11 cellular contexts compared by ENCODE assay signal in the genomic region with DNA sequence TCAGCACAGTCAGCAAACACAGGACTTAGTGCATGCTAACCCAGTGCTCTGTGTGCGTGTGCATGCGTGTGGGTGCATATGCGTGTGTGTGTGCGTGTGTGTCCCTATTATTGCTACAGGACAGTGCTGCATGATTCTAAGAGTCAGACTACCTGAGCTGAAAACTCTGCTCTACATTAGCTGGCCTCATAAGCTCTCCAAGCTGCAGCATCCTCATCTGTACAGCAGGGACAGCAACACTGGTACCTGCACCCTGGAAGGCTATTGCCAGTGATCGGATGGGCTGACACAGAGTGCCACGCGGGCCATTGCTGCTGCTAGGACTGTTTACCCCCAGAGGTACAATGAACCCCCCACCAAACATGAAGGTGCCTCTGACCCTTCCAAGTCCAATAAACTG. TPM values are rescaled to one million over a fixed set of nuclear protein-coding genes. Genes with fewer than 3 reads are reported as not detected.
DNase-seq lines count a peak whose midpoint lies in the region; ATAC-seq and TF ChIP-seq lines count a peak whose summit lies in the region.
"Had no signal": no experiment of that assay in that cellular context is flagged by ENCODE, and none has a peak within 500 bp of the region (broad histone marks: within the 10 kb centered on the region; RNA-seq: fewer than 3 reads in every experiment).

No MANE protein-coding gene starts in this region.

- H3F3A ChIP-seq in GM23338 (replicated peaks; ENCODE audit: low read depth): peaks cover 8% of the 10 kb centered on the region; the same call in 1 of the 2 replicates

- peak overlapping the region; percentile 79; the same call in 1 of the 2 replicates for H3K27ac Mint-ChIP-seq in GM23338
- H3K27ac Mint-ChIP-seq: CD4-positive, alpha-beta T cell; stimulated activated naive CD8-positive, alpha-beta T cell treated with anti-CD3 and anti-CD28 coated beads, Interleukin-15, Interleukin-2, amounts not matched to agents 100 ng/mL and 50 ng/mL, for 24 hours had no signal

- POLR2A ChIA-PET in AG04449 (lab: Yijun Ruan, JAX): interaction anchor here (1.6 kb wide), 1 partner anchor 57 kb away, joined by 4 read pairs; no protein-coding TSS in a partner anchor

- no peak for TF ChIP-seq EP300 in stomach (IDR thresholded peaks at IDR 0.05)

- DNase-seq in AG04449 (ENCODE audit: low read depth, low spot score) (no peak), GM23338 (ENCODE audit: low spot score) (peak; percentile 48), astrocyte of the spinal cord (ENCODE audit: low read depth, low spot score) (peak; percentile 56), stomach (no peak), WERI-Rb-1 (no peak), T-helper 1 cell (no peak)
- DNase-seq: CD4-positive, alpha-beta T cell; NCI-H510A treated with DMSO at 0.1 percent for 48 hours had no signal

- in situ Hi-C loops in astrocyte of the spinal cord (cut with HindIII; ENCODE audit: low sequenced_read_pairs): no loop called here

- peak; percentile 41 for TF ChIP-seq CTCF in AG04449 (IDR thresholded peaks at IDR 0.05; ENCODE audit: insufficient read depth, low read length, missing control alignments)
- 0 out of 4 replicates have a peak, but pooled peaks of 1 of the 2 experiments have one; percentile 13 for TF ChIP-seq CTCF in GM23338 (conservative IDR thresholded peaks at IDR 0.05; ENCODE audit: low read depth in 2 of 2)
- TF ChIP-seq CTCF in astrocyte of the spinal cord (IDR thresholded peaks at IDR 0.05; ENCODE audit: low read depth, low read length): peak; percentile 53
- TF ChIP-seq CTCF in liver (IDR thresholded peaks at IDR 0.05; ENCODE audit: low read depth, low read length, missing input control): no peak
- TF ChIP-seq CTCF in stomach (IDR thresholded peaks at IDR 0.05): no peak
- no peak for TF ChIP-seq CTCF in WERI-Rb-1 (IDR thresholded peaks at IDR 0.05; ENCODE audit: low read depth, low read length)

- CTCF ChIA-PET in AG04449 (lab: Yijun Ruan, JAX): interaction anchor here (2.0 kb wide), 1 partner anchor 44 kb away, joined by 7 read pairs; no protein-coding TSS in a partner anchor

- H3K4me1 ChIP-seq in GM23338 (ENCODE audit: insufficient read depth) (peaks cover 43% of the 10 kb centered on the region), liver (ENCODE audit: control insufficient read depth in 4 of 4, insufficient read depth in 4 of 4, low read length in 3 of 4) (peaks cover 0 to 4% (median 0%) of the 10 kb centered on the region in 4 donors), stomach (peaks cover 10 to 54% (median 28%) of the 10 kb centered on the region in 4 donors)

- no peaks in the 10 kb centered on the region; the same call in 1 of the 2 replicates for H4K20me1 ChIP-seq in GM23338 (replicated peaks; ENCODE audit: insufficient read depth)

- H3K9me3 Mint-ChIP-seq in GM23338: no peaks in the 10 kb centered on the region
- H3K9me3 Mint-ChIP-seq: CD4-positive, alpha-beta T cell; stimulated activated naive CD8-positive, alpha-beta T cell treated with anti-CD3 and anti-CD28 coated beads, Interleukin-15, Interleukin-2, amounts not matched to agents 100 ng/mL and 50 ng/mL, for 24 hours had no signal

- peak overlapping the region; percentile 67 for H3K4me3 ChIP-seq in AG04449 (ENCODE audit: low read depth, low read length)
- H3K4me3 ChIP-seq in GM23338: peak overlapping the region; percentile 89
- H3K4me3 ChIP-seq in astrocyte of the spinal cord (ENCODE audit: low read depth, low read length): peak overlapping the region; percentile 65
- H3K4me3 ChIP-seq in liver (ENCODE audit: low read depth in 1 of 3, low read length in 3 of 3): peak overlapping the region in 2 of 3 donors; percentile 14 to 22
- H3K4me3 ChIP-seq in stomach: peak overlapping the region in 2 of 4 donors; percentile 44 to 48
- no peak overlapping the region for H3K4me3 ChIP-seq in WERI-Rb-1 (ENCODE audit: low read depth, low read length)

- no peak for TF ChIP-seq RAD21 in liver (IDR thresholded peaks at IDR 0.05)

- no peak overlapping the region for H2AFZ ChIP-seq in GM23338

- H3K9me2 ChIP-seq in GM23338 (ENCODE audit: insufficient read depth): no peaks in the 10 kb centered on the region

- H3K36me3 ChIP-seq in GM23338 (ENCODE audit: insufficient read depth) (no peaks in the 10 kb centered on the region), liver (ENCODE audit: control insufficient read depth in 4 of 4, insufficient read depth in 3 of 4, low read depth in 1 of 4, low read length in 3 of 4) (no peaks in the 10 kb centered on the region), stomach (no peaks in the 10 kb centered on the region), WERI-Rb-1 (no peaks in the 10 kb centered on the region)

- peaks cover 33% of the 10 kb centered on the region for H3K4me1 Mint-ChIP-seq in GM23338

- H3K79me2 ChIP-seq in GM23338 (replicated peaks; ENCODE audit: insufficient read depth): peaks cover 53% of the 10 kb centered on the region

- H3K27me3 ChIP-seq in GM23338 (ENCODE audit: insufficient read depth) (peaks cover 7% of the 10 kb centered on the region), liver (ENCODE audit: control insufficient read depth in 4 of 4, insufficient read depth in 4 of 4, low read length in 3 of 4) (peaks cover 0 to 7% (median 2%) of the 10 kb centered on the region in 4 donors), stomach (peaks cover 0 to 30% (median 26%) of the 10 kb centered on the region in 3 donors), WERI-Rb-1 (ENCODE audit: insufficient read depth, low read depth, severe bottlenecking) (peaks cover 86% of the 10 kb centered on the region)

- H3K27ac ChIP-seq in GM23338 (ENCODE audit: low read depth) (no peak overlapping the region), liver (ENCODE audit: low read depth in 1 of 2, low read length in 2 of 2) (peak overlapping the region in 1 of 2 donors; percentile 50), stomach (peak overlapping the region in 1 of 5 donors; percentile 14), WERI-Rb-1 (no peak overlapping the region)

- WGBS in liver: 42% methylated on average over 7 of the region's 7 CpGs
- WGBS in stomach, 5 donors: 30 to 47% (median 36%) methylated on average over 3 to 7 of the region's 7 CpGs

- peak overlapping the region; percentile 92 for H3K4me2 ChIP-seq in GM23338

- peaks cover 0 to 8% (median 0%) of the 10 kb centered on the region in 4 donors for H3K9me3 ChIP-seq in liver (ENCODE audit: control insufficient read depth in 4 of 4, low read length in 3 of 4)
- H3K9me3 ChIP-seq in stomach: no peaks in the 10 kb centered on the region
- no peaks in the 10 kb centered on the region for H3K9me3 ChIP-seq in WERI-Rb-1 (ENCODE audit: severe bottlenecking)

- H3K9ac ChIP-seq in liver (ENCODE audit: low read depth in 1 of 2, low read length in 2 of 2): no peak overlapping the region

- peaks cover 14% of the 10 kb centered on the region for H3K27me3 Mint-ChIP-seq in GM23338 (ENCODE audit: insufficient read depth, low read depth, poor library complexity)

- H3K4me3 Mint-ChIP-seq in GM23338: peak overlapping the region; percentile 83
- H3K4me3 Mint-ChIP-seq: CD4-positive, alpha-beta T cell; stimulated activated naive CD8-positive, alpha-beta T cell treated with anti-CD3 and anti-CD28 coated beads, Interleukin-15, Interleukin-2, amounts not matched to agents 100 ng/mL and 50 ng/mL, for 24 hours had no signal

- ATAC-seq in GM23338 (peak; percentile 57), HG03025 (IDR thresholded peaks at IDR 0.05; ENCODE audit: low FRiP score, unreplicated experiment) (no peak)

- no peaks in the 10 kb centered on the region; the same call in 1 of the 3 replicates for H3K36me3 Mint-ChIP-seq in GM23338 (ENCODE audit: low read depth)

- TF ChIP-seq POLR2A in stomach (IDR thresholded peaks at IDR 0.05): no peak

- intact Hi-C loops in stomach (cut with DNase I; ENCODE audit: low total_unique reads): no loop called here

TF ChIP-seq in GM23338, 12 proteins besides CTCF, POLR2A, EP300 and RAD21:
- no peak for TF ChIP-seq ZNF331 (CRISPR knock-in tag; IDR thresholded peaks at IDR 0.05; ENCODE audit: low read depth)

TF ChIP-seq in liver, 16 proteins besides CTCF, POLR2A, EP300 and RAD21 (continues in another document):
- TF ChIP-seq, protein P1, sequence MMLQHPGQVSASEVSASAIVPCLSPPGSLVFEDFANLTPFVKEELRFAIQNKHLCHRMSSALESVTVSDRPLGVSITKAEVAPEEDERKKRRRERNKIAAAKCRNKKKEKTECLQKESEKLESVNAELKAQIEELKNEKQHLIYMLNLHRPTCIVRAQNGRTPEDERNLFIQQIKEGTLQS (IDR thresholded peaks at IDR 0.05): no peak
- TF ChIP-seq SP1 (IDR thresholded peaks at IDR 0.05) (no peak), JUND (IDR thresholded peaks at IDR 0.05) (no peak), HNF4A (conservative IDR thresholded peaks at IDR 0.05) (no peak), TAF1 (conservative IDR thresholded peaks at IDR 0.05) (no peak)

RNA-seq across cellular contexts. Expression of a gene that starts 1.2 kb away (rescaled TPM):
- 12.4 and 17.1 TPM in 2 replicates for total RNA-seq in GM23338 (2014; rRNA removed; shearing (Covaris generic))
- 8.6 and 9.1 TPM in 2 replicates for polyA plus RNA-seq in GM23338 (2016; fragmentation: Nextera tagmentation; extraction: Ambion mirVana)
- 1 to 10 TPM; 3.4 to 6.4 TPM for total RNA-seq in liver
- 1 to 10 TPM in 1 of 2 donors, under 1 TPM in 1; 0.49 to 1.2 TPM for polyA plus RNA-seq in liver
- 10 to 100 TPM in 1 of 5 donors, 1 to 10 TPM in 1, under 1 TPM in 2, not detected in 1; 0.14 to 17.1 (median 1.4) TPM for total RNA-seq in stomach
- 1 to 10 TPM in 1 of 3 donors, under 1 TPM in 2; 0.15 to 1.2 (median 0.62) TPM for polyA plus RNA-seq in stomach

RNA-seq across cellular contexts. Expression of a gene that starts 45.6 kb away (rescaled TPM):
- total RNA-seq in GM23338 (2014; rRNA removed; shearing (Covaris generic)): 0.23 TPM in 1 of 2 replicates, not detected in the other
- not detected in 2 replicates for polyA plus RNA-seq in GM23338 (2016; fragmentation: Nextera tagmentation; extraction: Ambion mirVana)
- not detected for total RNA-seq in liver
- not detected for polyA plus RNA-seq in liver
- total RNA-seq in stomach: not detected
- not detected for polyA plus RNA-seq in stomach
- total RNA-seq: CD4-positive, alpha-beta T cell had no signal

Comparison
In these comparisons a context has a peak if more than half of its experiments do, and no peak if none do; other contexts are left out.
1. DNase-seq: peak in GM23338 (single experiment) and astrocyte of the spinal cord (single experiment); none in AG04449 (single experiment), stomach (single experiment), WERI-Rb-1 (single experiment) and T-helper 1 cell (0 of 5).
2. CTCF ChIP-seq: peak in AG04449 (single experiment) and astrocyte of the spinal cord (single experiment); none in liver (single experiment), stomach (0 of 7) and WERI-Rb-1 (single experiment).